Comparison of ENCODE assay signal across 10 cellular contexts in the genomic region with DNA sequence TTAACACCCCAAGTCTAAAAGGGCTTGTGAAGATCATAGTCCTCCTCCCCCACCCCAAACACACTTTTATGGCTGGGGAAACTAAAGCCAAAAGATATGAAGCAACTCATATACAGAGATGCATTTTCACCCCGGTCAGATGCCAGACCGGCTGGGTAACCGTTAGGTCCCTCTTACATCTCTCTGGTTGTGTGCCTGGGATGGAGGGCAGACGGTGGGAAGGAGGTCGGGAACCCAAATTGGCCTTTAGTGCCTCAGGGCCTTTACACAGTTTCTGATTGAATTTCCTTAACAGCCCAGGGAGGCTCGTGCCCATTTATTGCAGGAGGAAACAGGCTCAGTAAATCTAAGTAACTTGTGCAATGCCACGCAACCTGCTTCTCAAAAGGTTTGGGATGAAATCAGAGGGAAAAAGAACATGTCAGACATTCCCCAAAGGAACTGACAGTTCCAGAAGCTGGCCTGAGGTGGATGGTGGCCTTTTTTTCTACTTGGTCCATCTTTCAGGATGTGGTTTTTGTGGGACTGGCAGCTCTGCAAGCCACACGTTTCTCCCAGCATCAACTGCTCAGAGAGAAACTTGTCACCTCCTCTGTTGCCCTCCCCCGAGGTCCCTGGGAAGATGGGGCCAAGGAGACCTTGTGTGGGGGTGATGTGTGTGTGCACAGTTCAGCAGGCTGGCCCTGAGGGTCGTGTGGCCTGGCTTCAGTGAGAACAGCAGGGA. TPM values are rescaled to one million over a fixed set of nuclear protein-coding genes. Genes with fewer than 3 reads are reported as not detected.
A peak's percentile ranks its signal among the peaks of the same experiment; 100 is the strongest.
DNase-seq lines count a peak whose midpoint lies in the region; ATAC-seq and TF ChIP-seq lines count a peak whose summit lies in the region.
"Had no signal": no experiment of that assay in that cellular context is flagged by ENCODE, and none has a peak within 500 bp of the region (broad histone marks: within the 10 kb centered on the region; RNA-seq: fewer than 3 reads in every experiment).

No MANE protein-coding gene starts in this region.

- H3K27ac ChIP-seq in C4-2B = no peak overlapping the region

- peak; percentile 58 for TF ChIP-seq CTCF in C4-2B (conservative IDR thresholded peaks at IDR 0.05)

- DNase-seq in Jurkat, Clone E6-1 (ENCODE audit: low read depth, low spot score) = peak; percentile 77
- DNase-seq in activated T-cell treated with anti-CD3 and anti-CD28 coated beads, Interleukin-2, amount 50 U/mL, for 4 hours = no peak
- DNase-seq in myocyte (ENCODE audit: low read depth) (peak; percentile 64), NCI-H774 (lab: John Stamatoyannopoulos, UW) (no peak), NCI-H1436 (lab: John Stamatoyannopoulos, UW) (no peak)
- DNase-seq in effector CD8-positive, alpha-beta T cell (lab: John Stamatoyannopoulos, UW) = no peak

- no peak overlapping the region for H3K4me3 ChIP-seq in Jurkat, Clone E6-1 (ENCODE audit: low read length)

- H3K4me1 Mint-ChIP-seq in activated T-cell treated with anti-CD3 and anti-CD28 coated beads, Interleukin-2, amount 50 U/mL, for 4 hours (ENCODE audit: low read depth) = peaks cover 41% of the 10 kb centered on the region

- H3K4me3 Mint-ChIP-seq in activated T-cell treated with anti-CD3 and anti-CD28 coated beads, Interleukin-2, amount 50 U/mL, for 4 hours = peak overlapping the region; percentile 97

- no peaks in the 10 kb centered on the region for H3K36me3 Mint-ChIP-seq in activated T-cell treated with anti-CD3 and anti-CD28 coated beads, Interleukin-2, amount 50 U/mL, for 4 hours (ENCODE audit: insufficient read depth)

- ATAC-seq in activated T-cell treated with anti-CD3 and anti-CD28 coated beads, Interleukin-2, amount 50 U/mL, for 4 hours = no peak
- no peak for ATAC-seq in HG02623 (IDR thresholded peaks at IDR 0.05; ENCODE audit: unreplicated experiment)

- H3K27me3 Mint-ChIP-seq in activated T-cell treated with anti-CD3 and anti-CD28 coated beads, Interleukin-2, amount 50 U/mL, for 4 hours (ENCODE audit: low read depth) = peaks cover 2% of the 10 kb centered on the region

- no peaks in the 10 kb centered on the region for H3K9me3 Mint-ChIP-seq in activated T-cell treated with anti-CD3 and anti-CD28 coated beads, Interleukin-2, amount 50 U/mL, for 4 hours

RNA-seq across cellular contexts. Expression of gene DHRS3, which starts 2.3 kb away (rescaled TPM):
- 2.6 TPM for polyA plus RNA-seq in Jurkat, Clone E6-1 (2012; ENCODE audit: insufficient read depth, insufficient read length)
- total RNA-seq in activated T-cell treated with anti-CD3 and anti-CD28 coated beads, Interleukin-2, amount 50 U/mL, for 4 hours = 10 to 100 TPM; 60.4 to 72.6 (median 69.9) TPM
- total RNA-seq in myocyte = 0.21 TPM in 1 of 2 replicates, not detected in the other
- polyA plus RNA-seq in myocyte (2012) = 1.0 TPM

RNA-seq across cellular contexts. Expression of gene AADACL4, which starts 23.6 kb away (rescaled TPM):
- polyA plus RNA-seq in Jurkat, Clone E6-1 (2012; ENCODE audit: insufficient read depth, insufficient read length) = not detected
- total RNA-seq in activated T-cell treated with anti-CD3 and anti-CD28 coated beads, Interleukin-2, amount 50 U/mL, for 4 hours = not detected
- total RNA-seq in myocyte = not detected in 2 replicates
- polyA plus RNA-seq in myocyte (2012) = not detected
- total RNA-seq: lung microvascular endothelial cell, ureter had no signal

Comparison
In these comparisons a context has a peak if more than half of its experiments do, and no peak if none do; other contexts are left out.
1. DNase-seq: peak in Jurkat, Clone E6-1 (single experiment) and myocyte (single experiment); none in activated T-cell treated with anti-CD3 and anti-CD28 coated beads, Interleukin-2, amount 50 U/mL, for 4 hours (single experiment), NCI-H774 (single experiment), effector CD8-positive, alpha-beta T cell (single experiment) and NCI-H1436 (single experiment).
2. RNA of gene DHRS3, which starts 2.3 kb away (total RNA-seq): 60.4 to 72.6 TPM in activated T-cell treated with anti-CD3 and anti-CD28 coated beads, Interleukin-2, amount 50 U/mL, for 4 hours; 0.21 TPM in myocyte; every median in the first group is over 10 times any median in the second.